In the genomic region with DNA sequence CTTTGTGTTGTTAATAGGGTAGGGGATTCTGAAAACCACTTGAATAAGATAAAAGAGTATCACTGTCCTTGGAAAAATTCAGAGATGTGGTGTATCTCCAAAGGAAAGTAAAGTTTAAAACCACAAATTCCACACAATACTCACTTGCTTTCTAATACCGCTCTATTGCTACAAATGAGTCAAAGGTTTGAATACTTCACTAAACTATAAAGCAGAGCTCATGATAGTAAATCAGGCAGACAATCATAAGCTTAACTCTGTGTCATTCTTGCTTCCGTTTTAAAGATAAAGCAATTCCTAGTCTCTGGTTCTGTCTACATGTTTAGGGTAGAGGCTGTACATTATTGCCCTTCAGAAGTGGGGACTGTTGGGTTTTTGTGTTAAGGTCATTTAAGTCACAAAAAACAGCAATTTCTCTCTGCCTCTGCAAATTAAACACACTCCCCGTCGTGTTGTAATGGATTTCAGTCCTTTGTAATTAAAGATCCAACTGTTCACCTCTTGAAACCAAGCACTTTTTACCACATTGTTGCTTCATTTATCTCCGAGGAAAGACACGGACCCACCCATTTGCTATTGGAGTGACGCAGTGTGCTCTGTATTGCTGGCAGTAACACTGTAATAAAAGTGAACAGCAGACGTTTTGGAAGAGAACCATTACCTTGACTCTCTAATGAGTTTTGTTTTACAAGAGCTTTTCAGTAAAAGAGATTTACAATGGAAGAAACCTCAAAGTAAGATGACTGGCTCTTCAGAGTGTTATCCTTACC, we compare ENCODE assay signal across 18 cellular contexts.
DNase-seq lines count a peak whose midpoint lies in the region; ATAC-seq lines count a peak whose summit lies in the region.
"Had no signal": no experiment of that assay in that cellular context is flagged by ENCODE, and none has a peak within 500 bp of the region (broad histone marks: within the 10 kb centered on the region; RNA-seq: fewer than 3 reads in every experiment).

No MANE protein-coding gene starts in this region.

- peaks cover 3% of the 10 kb centered on the region for H3K4me1 ChIP-seq in endocrine pancreas (ENCODE audit: control insufficient read depth, insufficient read depth, low read length)
- H3K4me1 ChIP-seq in muscle layer of duodenum (ENCODE audit: control insufficient read depth in 1 of 2, insufficient read depth in 2 of 2, low read length in 2 of 2): no peaks in the 10 kb centered on the region
- H3K4me1 ChIP-seq in urinary bladder (ENCODE audit: insufficient read depth): no peaks in the 10 kb centered on the region
- H3K4me1 ChIP-seq: Peyer's patch had no signal

- H3K27me3 ChIP-seq in endocrine pancreas (ENCODE audit: control insufficient read depth, insufficient read depth, low read length) (no peaks in the 10 kb centered on the region), muscle layer of duodenum (ENCODE audit: low read depth, low read length) (no peaks in the 10 kb centered on the region)
- H3K27me3 ChIP-seq: Peyer's patch had no signal

- no peak for ATAC-seq in HG03196 (IDR thresholded peaks at IDR 0.05; ENCODE audit: unreplicated experiment)
- no peak for ATAC-seq in GM18517 (IDR thresholded peaks at IDR 0.05; ENCODE audit: unreplicated experiment)
- ATAC-seq: mucosa of descending colon; stimulated activated effector memory CD8-positive, alpha-beta T cell treated with anti-CD3 and anti-CD28 coated beads, Interleukin-12 subunit alpha, Interleukin-12 subunit beta, amount 100 ng/mL, for 72 hours had no signal

- peak overlapping the region; percentile 37 for H3K27ac ChIP-seq in muscle layer of duodenum (ENCODE audit: low read length)
- peak overlapping the region; percentile 38 for H3K27ac ChIP-seq in urinary bladder (ENCODE audit: low read depth)

- DNase-seq in NOMO-1 (lab: John Stamatoyannopoulos, UW; ENCODE audit: unreplicated experiment in 2 of 2): peak; percentile 28 to 64
- DNase-seq in NOMO-1 treated with dmso at 0.1 percent for 144 hours (lab: John Stamatoyannopoulos, UW; ENCODE audit: unreplicated experiment): no peak
- DNase-seq in SIG-M5 (lab: John Stamatoyannopoulos, UW): no peak
- DNase-seq: 8988T; activated CD4-positive, alpha-beta T cell treated with anti-CD3 and anti-CD28 coated beads for 4 hours; cortex of kidney; NCI-H1048; NCI-H446; Peyer's patch; stimulated activated CD4-positive, alpha-beta T cell treated with anti-CD3 and anti-CD28 coated beads, Interleukin-4, amount 100 ng/mL, for 4 hours; T-helper 2 cell had no signal

- no peak overlapping the region for H3K9ac ChIP-seq in endocrine pancreas (ENCODE audit: control insufficient read depth, insufficient read depth, low read length)

- H3K4me3 ChIP-seq in endocrine pancreas (ENCODE audit: control insufficient read depth, insufficient read depth, low read length) (peak overlapping the region; percentile 55), muscle layer of duodenum (ENCODE audit: low read depth in 1 of 2, low read length in 2 of 2) (no peak overlapping the region), urinary bladder (ENCODE audit: low read depth, low read length) (no peak overlapping the region)
- H3K4me3 ChIP-seq: mucosa of descending colon, Peyer's patch had no signal

- WGBS in urinary bladder: 10% methylated on average over 8 of the region's 8 CpGs

- no peaks in the 10 kb centered on the region for H3K36me3 ChIP-seq in endocrine pancreas (ENCODE audit: control insufficient read depth, insufficient read depth, low read length)
- no peaks in the 10 kb centered on the region for H3K36me3 ChIP-seq in muscle layer of duodenum (ENCODE audit: control insufficient read depth in 1 of 2, insufficient read depth in 2 of 2, low read length in 2 of 2)
- no peaks in the 10 kb centered on the region for H3K36me3 ChIP-seq in urinary bladder (ENCODE audit: insufficient read depth)
- H3K36me3 ChIP-seq: Peyer's patch had no signal

- H3K9me3 ChIP-seq in endocrine pancreas (ENCODE audit: control insufficient read depth, low read length) (no peaks in the 10 kb centered on the region), muscle layer of duodenum (ENCODE audit: control insufficient read depth in 1 of 2, low read length in 2 of 2) (no peaks in the 10 kb centered on the region)
- H3K9me3 ChIP-seq: mucosa of descending colon, Peyer's patch had no signal

Comparison
In these comparisons a context has a peak if more than half of its experiments do, and no peak if none do; other contexts are left out.
1. DNase-seq: peak in NOMO-1 (2 of 2); none in NOMO-1 treated with dmso at 0.1 percent for 144 hours (single experiment) and SIG-M5 (single experiment).